16 cellular contexts compared by ENCODE assay signal in genomic region chr6:140230282-140230681, GRCh38.
"Had no signal": no experiment of that assay in that cellular context is flagged by ENCODE, and none has a peak within 500 bp of the region (broad histone marks: within the 10 kb centered on the region; RNA-seq: fewer than 3 reads in every experiment).

No MANE protein-coding gene starts in this region.

- H3K36me3 ChIP-seq: brain microvascular endothelial cell, neutrophil, thoracic aorta had no signal

- DNase-seq: activated CD4-positive, alpha-beta T cell treated with anti-CD3 and anti-CD28 coated beads for 4 hours; activated naive CD8-positive, alpha-beta T cell treated with anti-CD3 and anti-CD28 coated beads, Interleukin-2, amount 10 ng/mL, durations not matched to agents 7 days and 5 days; brain microvascular endothelial cell; effector CD8-positive, alpha-beta T cell; foreskin fibroblast; mammary epithelial cell; naive thymus-derived CD8-positive, alpha-beta T cell; retina; stimulated activated CD4-positive, alpha-beta T cell treated with anti-CD3 and anti-CD28 coated beads, Interleukin-12 subunit alpha, Interleukin-12 subunit beta, amount 100 ng/mL, for 4 hours; stimulated activated CD4-positive, alpha-beta T cell treated with anti-CD3 and anti-CD28 coated beads, Interleukin-2, amount 100 ng/mL, for 24 hours; T-helper 2 cell had no signal

- H3K4me3 ChIP-seq: thoracic aorta had no signal

- ATAC-seq: naive thymus-derived CD8-positive, alpha-beta T cell; stimulated activated effector memory CD8-positive, alpha-beta T cell treated with anti-CD3 and anti-CD28 coated beads, Interleukin-12 subunit alpha, Interleukin-12 subunit beta, amount 100 ng/mL, for 72 hours; WTC11 had no signal

- H3K9me3 ChIP-seq: neutrophil had no signal

- H3K27ac ChIP-seq: brain microvascular endothelial cell, neutrophil, parathyroid adenoma, thoracic aorta had no signal

- H3K27me3 ChIP-seq: brain microvascular endothelial cell, neutrophil had no signal

- H3K4me1 ChIP-seq: parathyroid adenoma had no signal
